Comparison of ENCODE assay signal across 1 cellular context in the genomic region with DNA sequence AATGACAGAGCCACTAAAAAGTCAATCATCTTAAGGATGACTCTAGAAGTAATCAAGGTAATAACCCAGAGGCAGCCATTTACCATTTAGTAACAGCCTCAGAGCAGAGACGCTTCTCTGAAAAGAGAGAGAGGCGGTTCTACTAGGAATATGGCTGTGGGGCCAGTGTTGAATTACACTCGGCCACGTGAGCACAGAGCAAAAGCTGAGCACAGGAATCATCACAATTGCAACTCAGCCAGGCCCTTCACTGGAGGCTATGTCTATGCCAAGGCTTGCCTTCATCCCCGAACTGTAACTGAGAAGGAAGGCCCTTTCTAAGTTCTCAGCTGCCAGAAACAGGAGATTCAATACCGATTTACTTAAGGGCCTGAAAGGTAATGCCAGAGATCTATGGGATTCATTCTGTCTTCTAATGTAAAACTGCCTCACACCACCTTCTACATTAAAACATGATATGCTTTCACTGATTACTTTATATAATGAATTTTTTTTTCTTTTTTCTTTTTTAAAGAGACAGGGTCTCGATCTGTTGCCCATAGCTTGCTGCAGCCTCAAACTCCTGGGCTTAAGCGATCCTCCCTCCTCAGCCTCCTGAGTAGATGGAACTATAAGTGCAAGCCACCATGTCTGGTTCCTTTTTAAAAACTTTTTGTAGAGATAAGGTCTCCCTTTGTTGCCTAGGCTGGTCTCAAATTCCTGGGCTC.
A peak's percentile ranks its signal among the peaks of the same experiment; 100 is the strongest.
TF ChIP-seq lines count a peak whose summit lies in the region.

No MANE protein-coding gene starts in this region.

TF ChIP-seq in K562, 482 proteins besides CTCF, POLR2A, EP300 and RAD21 (continued from another document and continues in another):
- TF ChIP-seq, protein P1, sequence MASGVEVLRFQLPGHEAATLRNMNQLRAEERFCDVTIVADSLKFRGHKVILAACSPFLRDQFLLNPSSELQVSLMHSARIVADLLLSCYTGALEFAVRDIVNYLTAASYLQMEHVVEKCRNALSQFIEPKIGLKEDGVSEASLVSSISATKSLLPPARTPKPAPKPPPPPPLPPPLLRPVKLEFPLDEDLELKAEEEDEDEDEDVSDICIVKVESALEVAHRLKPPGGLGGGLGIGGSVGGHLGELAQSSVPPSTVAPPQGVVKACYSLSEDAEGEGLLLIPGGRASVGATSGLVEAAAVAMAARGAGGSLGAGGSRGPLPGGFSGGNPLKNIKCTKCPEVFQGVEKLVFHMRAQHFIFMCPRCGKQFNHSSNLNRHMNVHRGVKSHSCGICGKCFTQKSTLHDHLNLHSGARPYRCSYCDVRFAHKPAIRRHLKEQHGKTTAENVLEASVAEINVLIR (CRISPR knock-in tag; IDR thresholded peaks at IDR 0.05): no peak
- TF ChIP-seq, protein P2, sequence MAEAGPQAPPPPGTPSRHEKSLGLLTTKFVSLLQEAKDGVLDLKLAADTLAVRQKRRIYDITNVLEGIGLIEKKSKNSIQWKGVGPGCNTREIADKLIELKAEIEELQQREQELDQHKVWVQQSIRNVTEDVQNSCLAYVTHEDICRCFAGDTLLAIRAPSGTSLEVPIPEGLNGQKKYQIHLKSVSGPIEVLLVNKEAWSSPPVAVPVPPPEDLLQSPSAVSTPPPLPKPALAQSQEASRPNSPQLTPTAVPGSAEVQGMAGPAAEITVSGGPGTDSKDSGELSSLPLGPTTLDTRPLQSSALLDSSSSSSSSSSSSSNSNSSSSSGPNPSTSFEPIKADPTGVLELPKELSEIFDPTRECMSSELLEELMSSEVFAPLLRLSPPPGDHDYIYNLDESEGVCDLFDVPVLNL (CRISPR knock-in tag; IDR thresholded peaks at IDR 0.05; ENCODE audit: low read depth): no peak
- TF ChIP-seq ATF7 (IDR thresholded peaks at IDR 0.05) (peak; percentile 23; the same call in 1 of the 2 replicates), SMARCA4 (IDR thresholded peaks at IDR 0.05) (no peak), BACH1 (tag; IDR thresholded peaks at IDR 0.05) (0 out of 2 replicates have a peak, but pooled peaks have one; percentile 58), NR2C1 (IDR thresholded peaks at IDR 0.05) (no peak), NR2C1 (tag; IDR thresholded peaks at IDR 0.05) (no peak), ZNF174 (CRISPR knock-in tag; IDR thresholded peaks at IDR 0.05) (0 out of 2 replicates have a peak, but pooled peaks have one; percentile 10), CEBPB (tag; IDR thresholded peaks at IDR 0.05) (no peak), SRSF7 (optimal IDR thresholded peaks at IDR 0.05; ENCODE audit: low read depth, low read length) (no peak), ZNF717 (CRISPR knock-in tag; IDR thresholded peaks at IDR 0.05) (no peak), ZBTB1 (CRISPR knock-in tag; IDR thresholded peaks at IDR 0.05; ENCODE audit: borderline replicate concordance, low read depth) (no peak), KLF6 (CRISPR knock-in tag; IDR thresholded peaks at IDR 0.05; ENCODE audit: borderline replicate concordance) (0 out of 2 replicates have a peak, but pooled peaks have one; percentile 23), WHSC1 (IDR thresholded peaks at IDR 0.05; ENCODE audit: low read length) (peak; percentile 80), YY1 (IDR thresholded peaks at IDR 0.05; ENCODE audit: borderline replicate concordance in 1 of 3, control insufficient read depth in 1 of 3, extremely low read depth in 1 of 3, insufficient read depth in 3 of 3, insufficient read length in 1 of 3, insufficient replicate concordance in 2 of 3, low read depth in 1 of 3, low read length in 2 of 3) (peak in 1 of 3 experiments; percentile 81), NR2F6 (CRISPR knock-in tag; IDR thresholded peaks at IDR 0.05) (no peak), SMAD2 (IDR thresholded peaks at IDR 0.05; ENCODE audit: low read depth, low read length) (no peak), ZEB2 (IDR thresholded peaks at IDR 0.05) (peak; percentile 13; the same call in 1 of the 2 replicates), RFX7 (CRISPR knock-in tag; IDR thresholded peaks at IDR 0.05) (no peak), ZKSCAN8 (CRISPR knock-in tag; IDR thresholded peaks at IDR 0.05) (0 out of 2 replicates have a peak, but pooled peaks have one; percentile 18), FOS (IDR thresholded peaks at IDR 0.05; ENCODE audit: extremely low read depth, insufficient read length) (no peak)
- TF ChIP-seq, protein P3, sequence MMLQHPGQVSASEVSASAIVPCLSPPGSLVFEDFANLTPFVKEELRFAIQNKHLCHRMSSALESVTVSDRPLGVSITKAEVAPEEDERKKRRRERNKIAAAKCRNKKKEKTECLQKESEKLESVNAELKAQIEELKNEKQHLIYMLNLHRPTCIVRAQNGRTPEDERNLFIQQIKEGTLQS (IDR thresholded peaks at IDR 0.05): no peak
- TF ChIP-seq, protein P3 (CRISPR knock-in tag; conservative IDR thresholded peaks at IDR 0.05): no peak
- TF ChIP-seq, protein P4, sequence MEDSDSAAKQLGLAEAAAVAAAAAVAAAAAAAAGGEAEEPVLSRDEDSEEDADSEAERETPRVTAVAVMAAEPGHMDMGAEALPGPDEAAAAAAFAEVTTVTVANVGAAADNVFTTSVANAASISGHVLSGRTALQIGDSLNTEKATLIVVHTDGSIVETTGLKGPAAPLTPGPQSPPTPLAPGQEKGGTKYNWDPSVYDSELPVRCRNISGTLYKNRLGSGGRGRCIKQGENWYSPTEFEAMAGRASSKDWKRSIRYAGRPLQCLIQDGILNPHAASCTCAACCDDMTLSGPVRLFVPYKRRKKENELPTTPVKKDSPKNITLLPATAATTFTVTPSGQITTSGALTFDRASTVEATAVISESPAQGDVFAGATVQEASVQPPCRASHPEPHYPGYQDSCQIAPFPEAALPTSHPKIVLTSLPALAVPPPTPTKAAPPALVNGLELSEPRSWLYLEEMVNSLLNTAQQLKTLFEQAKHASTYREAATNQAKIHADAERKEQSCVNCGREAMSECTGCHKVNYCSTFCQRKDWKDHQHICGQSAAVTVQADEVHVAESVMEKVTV (CRISPR knock-in tag; IDR thresholded peaks at IDR 0.05): no peak
- TF ChIP-seq, protein P5, sequence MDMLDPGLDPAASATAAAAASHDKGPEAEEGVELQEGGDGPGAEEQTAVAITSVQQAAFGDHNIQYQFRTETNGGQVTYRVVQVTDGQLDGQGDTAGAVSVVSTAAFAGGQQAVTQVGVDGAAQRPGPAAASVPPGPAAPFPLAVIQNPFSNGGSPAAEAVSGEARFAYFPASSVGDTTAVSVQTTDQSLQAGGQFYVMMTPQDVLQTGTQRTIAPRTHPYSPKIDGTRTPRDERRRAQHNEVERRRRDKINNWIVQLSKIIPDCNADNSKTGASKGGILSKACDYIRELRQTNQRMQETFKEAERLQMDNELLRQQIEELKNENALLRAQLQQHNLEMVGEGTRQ (CRISPR knock-in tag; IDR thresholded peaks at IDR 0.05): peak; percentile 85
- TF ChIP-seq, protein P6, sequence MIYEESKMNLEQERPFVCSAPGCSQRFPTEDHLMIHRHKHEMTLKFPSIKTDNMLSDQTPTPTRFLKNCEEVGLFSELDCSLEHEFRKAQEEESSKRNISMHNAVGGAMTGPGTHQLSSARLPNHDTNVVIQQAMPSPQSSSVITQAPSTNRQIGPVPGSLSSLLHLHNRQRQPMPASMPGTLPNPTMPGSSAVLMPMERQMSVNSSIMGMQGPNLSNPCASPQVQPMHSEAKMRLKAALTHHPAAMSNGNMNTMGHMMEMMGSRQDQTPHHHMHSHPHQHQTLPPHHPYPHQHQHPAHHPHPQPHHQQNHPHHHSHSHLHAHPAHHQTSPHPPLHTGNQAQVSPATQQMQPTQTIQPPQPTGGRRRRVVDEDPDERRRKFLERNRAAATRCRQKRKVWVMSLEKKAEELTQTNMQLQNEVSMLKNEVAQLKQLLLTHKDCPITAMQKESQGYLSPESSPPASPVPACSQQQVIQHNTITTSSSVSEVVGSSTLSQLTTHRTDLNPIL (CRISPR knock-in tag; IDR thresholded peaks at IDR 0.05): no peak
- TF ChIP-seq, protein P7, sequence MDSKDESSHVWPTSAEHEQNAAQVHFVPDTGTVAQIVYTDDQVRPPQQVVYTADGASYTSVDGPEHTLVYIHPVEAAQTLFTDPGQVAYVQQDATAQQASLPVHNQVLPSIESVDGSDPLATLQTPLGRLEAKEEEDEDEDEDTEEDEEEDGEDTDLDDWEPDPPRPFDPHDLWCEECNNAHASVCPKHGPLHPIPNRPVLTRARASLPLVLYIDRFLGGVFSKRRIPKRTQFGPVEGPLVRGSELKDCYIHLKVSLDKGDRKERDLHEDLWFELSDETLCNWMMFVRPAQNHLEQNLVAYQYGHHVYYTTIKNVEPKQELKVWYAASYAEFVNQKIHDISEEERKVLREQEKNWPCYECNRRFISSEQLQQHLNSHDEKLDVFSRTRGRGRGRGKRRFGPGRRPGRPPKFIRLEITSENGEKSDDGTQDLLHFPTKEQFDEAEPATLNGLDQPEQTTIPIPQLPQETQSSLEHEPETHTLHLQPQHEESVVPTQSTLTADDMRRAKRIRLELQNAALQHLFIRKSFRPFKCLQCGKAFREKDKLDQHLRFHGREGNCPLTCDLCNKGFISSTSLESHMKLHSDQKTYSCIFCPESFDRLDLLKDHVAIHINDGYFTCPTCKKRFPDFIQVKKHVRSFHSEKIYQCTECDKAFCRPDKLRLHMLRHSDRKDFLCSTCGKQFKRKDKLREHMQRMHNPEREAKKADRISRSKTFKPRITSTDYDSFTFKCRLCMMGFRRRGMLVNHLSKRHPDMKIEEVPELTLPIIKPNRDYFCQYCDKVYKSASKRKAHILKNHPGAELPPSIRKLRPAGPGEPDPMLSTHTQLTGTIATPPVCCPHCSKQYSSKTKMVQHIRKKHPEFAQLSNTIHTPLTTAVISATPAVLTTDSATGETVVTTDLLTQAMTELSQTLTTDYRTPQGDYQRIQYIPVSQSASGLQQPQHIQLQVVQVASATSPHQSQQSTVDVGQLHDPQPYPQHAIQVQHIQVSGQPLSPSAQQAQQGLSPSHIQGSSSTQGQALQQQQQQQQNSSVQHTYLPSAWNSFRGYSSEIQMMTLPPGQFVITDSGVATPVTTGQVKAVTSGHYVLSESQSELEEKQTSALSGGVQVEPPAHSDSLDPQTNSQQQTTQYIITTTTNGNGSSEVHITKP (IDR thresholded peaks at IDR 0.05; ENCODE audit: partially characterized antibody): peak; percentile 26
- TF ChIP-seq, protein P8, sequence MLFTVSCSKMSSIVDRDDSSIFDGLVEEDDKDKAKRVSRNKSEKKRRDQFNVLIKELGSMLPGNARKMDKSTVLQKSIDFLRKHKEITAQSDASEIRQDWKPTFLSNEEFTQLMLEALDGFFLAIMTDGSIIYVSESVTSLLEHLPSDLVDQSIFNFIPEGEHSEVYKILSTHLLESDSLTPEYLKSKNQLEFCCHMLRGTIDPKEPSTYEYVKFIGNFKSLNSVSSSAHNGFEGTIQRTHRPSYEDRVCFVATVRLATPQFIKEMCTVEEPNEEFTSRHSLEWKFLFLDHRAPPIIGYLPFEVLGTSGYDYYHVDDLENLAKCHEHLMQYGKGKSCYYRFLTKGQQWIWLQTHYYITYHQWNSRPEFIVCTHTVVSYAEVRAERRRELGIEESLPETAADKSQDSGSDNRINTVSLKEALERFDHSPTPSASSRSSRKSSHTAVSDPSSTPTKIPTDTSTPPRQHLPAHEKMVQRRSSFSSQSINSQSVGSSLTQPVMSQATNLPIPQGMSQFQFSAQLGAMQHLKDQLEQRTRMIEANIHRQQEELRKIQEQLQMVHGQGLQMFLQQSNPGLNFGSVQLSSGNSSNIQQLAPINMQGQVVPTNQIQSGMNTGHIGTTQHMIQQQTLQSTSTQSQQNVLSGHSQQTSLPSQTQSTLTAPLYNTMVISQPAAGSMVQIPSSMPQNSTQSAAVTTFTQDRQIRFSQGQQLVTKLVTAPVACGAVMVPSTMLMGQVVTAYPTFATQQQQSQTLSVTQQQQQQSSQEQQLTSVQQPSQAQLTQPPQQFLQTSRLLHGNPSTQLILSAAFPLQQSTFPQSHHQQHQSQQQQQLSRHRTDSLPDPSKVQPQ (CRISPR knock-in tag; IDR thresholded peaks at IDR 0.05; ENCODE audit: borderline replicate concordance): no peak
- TF ChIP-seq, protein P9, sequence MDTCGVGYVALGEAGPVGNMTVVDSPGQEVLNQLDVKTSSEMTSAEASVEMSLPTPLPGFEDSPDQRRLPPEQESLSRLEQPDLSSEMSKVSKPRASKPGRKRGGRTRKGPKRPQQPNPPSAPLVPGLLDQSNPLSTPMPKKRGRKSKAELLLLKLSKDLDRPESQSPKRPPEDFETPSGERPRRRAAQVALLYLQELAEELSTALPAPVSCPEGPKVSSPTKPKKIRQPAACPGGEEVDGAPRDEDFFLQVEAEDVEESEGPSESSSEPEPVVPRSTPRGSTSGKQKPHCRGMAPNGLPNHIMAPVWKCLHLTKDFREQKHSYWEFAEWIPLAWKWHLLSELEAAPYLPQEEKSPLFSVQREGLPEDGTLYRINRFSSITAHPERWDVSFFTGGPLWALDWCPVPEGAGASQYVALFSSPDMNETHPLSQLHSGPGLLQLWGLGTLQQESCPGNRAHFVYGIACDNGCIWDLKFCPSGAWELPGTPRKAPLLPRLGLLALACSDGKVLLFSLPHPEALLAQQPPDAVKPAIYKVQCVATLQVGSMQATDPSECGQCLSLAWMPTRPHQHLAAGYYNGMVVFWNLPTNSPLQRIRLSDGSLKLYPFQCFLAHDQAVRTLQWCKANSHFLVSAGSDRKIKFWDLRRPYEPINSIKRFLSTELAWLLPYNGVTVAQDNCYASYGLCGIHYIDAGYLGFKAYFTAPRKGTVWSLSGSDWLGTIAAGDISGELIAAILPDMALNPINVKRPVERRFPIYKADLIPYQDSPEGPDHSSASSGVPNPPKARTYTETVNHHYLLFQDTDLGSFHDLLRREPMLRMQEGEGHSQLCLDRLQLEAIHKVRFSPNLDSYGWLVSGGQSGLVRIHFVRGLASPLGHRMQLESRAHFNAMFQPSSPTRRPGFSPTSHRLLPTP (IDR thresholded peaks at IDR 0.05; ENCODE audit: borderline replicate concordance, extremely low read depth, insufficient read length): no peak
- TF ChIP-seq, protein P10, sequence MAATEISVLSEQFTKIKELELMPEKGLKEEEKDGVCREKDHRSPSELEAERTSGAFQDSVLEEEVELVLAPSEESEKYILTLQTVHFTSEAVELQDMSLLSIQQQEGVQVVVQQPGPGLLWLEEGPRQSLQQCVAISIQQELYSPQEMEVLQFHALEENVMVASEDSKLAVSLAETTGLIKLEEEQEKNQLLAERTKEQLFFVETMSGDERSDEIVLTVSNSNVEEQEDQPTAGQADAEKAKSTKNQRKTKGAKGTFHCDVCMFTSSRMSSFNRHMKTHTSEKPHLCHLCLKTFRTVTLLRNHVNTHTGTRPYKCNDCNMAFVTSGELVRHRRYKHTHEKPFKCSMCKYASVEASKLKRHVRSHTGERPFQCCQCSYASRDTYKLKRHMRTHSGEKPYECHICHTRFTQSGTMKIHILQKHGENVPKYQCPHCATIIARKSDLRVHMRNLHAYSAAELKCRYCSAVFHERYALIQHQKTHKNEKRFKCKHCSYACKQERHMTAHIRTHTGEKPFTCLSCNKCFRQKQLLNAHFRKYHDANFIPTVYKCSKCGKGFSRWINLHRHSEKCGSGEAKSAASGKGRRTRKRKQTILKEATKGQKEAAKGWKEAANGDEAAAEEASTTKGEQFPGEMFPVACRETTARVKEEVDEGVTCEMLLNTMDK (IDR thresholded peaks at IDR 0.05; ENCODE audit: borderline replicate concordance, insufficient read depth, low read depth, low read length, poor library complexity, severe bottlenecking): no peak
- TF ChIP-seq, protein P11, sequence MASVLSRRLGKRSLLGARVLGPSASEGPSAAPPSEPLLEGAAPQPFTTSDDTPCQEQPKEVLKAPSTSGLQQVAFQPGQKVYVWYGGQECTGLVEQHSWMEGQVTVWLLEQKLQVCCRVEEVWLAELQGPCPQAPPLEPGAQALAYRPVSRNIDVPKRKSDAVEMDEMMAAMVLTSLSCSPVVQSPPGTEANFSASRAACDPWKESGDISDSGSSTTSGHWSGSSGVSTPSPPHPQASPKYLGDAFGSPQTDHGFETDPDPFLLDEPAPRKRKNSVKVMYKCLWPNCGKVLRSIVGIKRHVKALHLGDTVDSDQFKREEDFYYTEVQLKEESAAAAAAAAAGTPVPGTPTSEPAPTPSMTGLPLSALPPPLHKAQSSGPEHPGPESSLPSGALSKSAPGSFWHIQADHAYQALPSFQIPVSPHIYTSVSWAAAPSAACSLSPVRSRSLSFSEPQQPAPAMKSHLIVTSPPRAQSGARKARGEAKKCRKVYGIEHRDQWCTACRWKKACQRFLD (CRISPR knock-in tag; IDR thresholded peaks at IDR 0.05): peak; percentile 53; the same call in 1 of the 2 replicates
